In genomic region chr2:26723475-26723874, GRCh38 we compare ENCODE assay signal across 18 cellular contexts. TPM values are rescaled to one million over a fixed set of nuclear protein-coding genes. Genes with fewer than 3 reads are reported as not detected.
DNase-seq lines count a peak whose midpoint lies in the region; ATAC-seq and TF ChIP-seq lines count a peak whose summit lies in the region.
"Had no signal": no experiment of that assay in that cellular context is flagged by ENCODE, and none has a peak within 500 bp of the region (broad histone marks: within the 10 kb centered on the region; RNA-seq: fewer than 3 reads in every experiment).

No MANE protein-coding gene starts in this region.

- no peak for TF ChIP-seq CTCF in VCaP (conservative IDR thresholded peaks at IDR 0.05)
- TF ChIP-seq CTCF in lower lobe of right lung (IDR thresholded peaks at IDR 0.05), result no peak
- no peak for TF ChIP-seq CTCF in smooth muscle cell (IDR thresholded peaks at IDR 0.05; ENCODE audit: borderline replicate concordance, insufficient read depth, poor library complexity, severe bottlenecking)

- no peaks in the 10 kb centered on the region for H3K9me3 Mint-ChIP-seq in activated CD8-positive, alpha-beta T cell treated with anti-CD3 and anti-CD28 coated beads, Interleukin-2, amount 10 ng/mL, durations not matched to agents 7 days and 5 days (ENCODE audit: insufficient read depth)
- H3K9me3 Mint-ChIP-seq: nephron progenitor cell had no signal

- no peak overlapping the region for H2AFZ ChIP-seq in smooth muscle cell (ENCODE audit: low read depth)

- no peak overlapping the region for H3K27ac Mint-ChIP-seq in activated CD8-positive, alpha-beta T cell treated with anti-CD3 and anti-CD28 coated beads, Interleukin-2, amount 10 ng/mL, durations not matched to agents 7 days and 5 days

- intact Hi-C loops in lower lobe of right lung (cut with DNase I), result no loop called here

- CTCF ChIA-PET in activated CD8-positive, alpha-beta T cell treated with anti-CD3 and anti-CD28 coated beads, Interleukin-2, amount 10 ng/mL, durations not matched to agents 7 days and 5 days (lab: Charles Lee), result interaction anchor here (1.1 kb wide), 1 partner anchor 122 kb away, joined by 3 read pairs; no protein-coding TSS in a partner anchor

- H3K4me3 ChIP-seq in BLaER1, result no peak overlapping the region
- no peak overlapping the region for H3K4me3 ChIP-seq in lower lobe of right lung
- no peak overlapping the region for H3K4me3 ChIP-seq in smooth muscle cell
- H3K4me3 ChIP-seq: GM12878 had no signal

- no peaks in the 10 kb centered on the region for H3F3A ChIP-seq in smooth muscle cell (ENCODE audit: low read depth)

- H3K4me3 Mint-ChIP-seq in activated CD8-positive, alpha-beta T cell treated with anti-CD3 and anti-CD28 coated beads, Interleukin-2, amount 10 ng/mL, durations not matched to agents 7 days and 5 days, result no peak overlapping the region
- H3K4me3 Mint-ChIP-seq: nephron progenitor cell had no signal

- no peaks in the 10 kb centered on the region for H3K4me1 Mint-ChIP-seq in activated CD8-positive, alpha-beta T cell treated with anti-CD3 and anti-CD28 coated beads, Interleukin-2, amount 10 ng/mL, durations not matched to agents 7 days and 5 days (ENCODE audit: low read depth)

- H4K20me1 ChIP-seq in BLaER1 (no peaks in the 10 kb centered on the region), smooth muscle cell (ENCODE audit: low read depth) (no peaks in the 10 kb centered on the region)

- no peak overlapping the region for H3K4me2 ChIP-seq in BLaER1
- peak overlapping the region; percentile 8 for H3K4me2 ChIP-seq in smooth muscle cell

- no peaks in the 10 kb centered on the region for H3K79me2 ChIP-seq in smooth muscle cell (ENCODE audit: low read depth)

- H3K9ac ChIP-seq in BLaER1 (no peak overlapping the region), smooth muscle cell (ENCODE audit: low read depth) (peak overlapping the region; percentile 31)

- no peak for DNase-seq in lower lobe of right lung
- DNase-seq in smooth muscle cell (lab: John Stamatoyannopoulos, UW; ENCODE audit: unreplicated experiment), result no peak
- DNase-seq in NCI-H2107 treated with DMSO at 0.1 percent for 48 hours (lab: John Stamatoyannopoulos, UW; ENCODE audit: unreplicated experiment), result no peak
- DNase-seq in activated CD8-positive, alpha-beta T cell treated with anti-CD3 and anti-CD28 coated beads, Interleukin-2, amount 10 ng/mL, durations not matched to agents 7 days and 5 days, result no peak
- DNase-seq: activated CD4-positive, alpha-beta T cell treated with anti-CD3 and anti-CD28 coated beads for 1 hour; activated CD8-positive, alpha-beta memory T cell treated with anti-CD3 and anti-CD28 coated beads, Interleukin-2, amount 50 U/mL, for 4 hours; H7; MM.1S; NCI-H187 treated with DMSO at 0.1 percent for 48 hours; NCI-H526 treated with DMSO at 0.1 percent for 48 hours; nephron progenitor cell; RPMI8226 had no signal

- ATAC-seq in lower lobe of right lung (no peak), HG03521 (IDR thresholded peaks at IDR 0.05; ENCODE audit: unreplicated experiment) (no peak), GM21447 (IDR thresholded peaks at IDR 0.05; ENCODE audit: unreplicated experiment) (no peak)
- ATAC-seq in activated CD8-positive, alpha-beta T cell treated with anti-CD3 and anti-CD28 coated beads, Interleukin-2, amount 10 ng/mL, durations not matched to agents 7 days and 5 days, result no peak
- ATAC-seq: GM12878 had no signal

- WGBS in smooth muscle cell (ENCODE audit: low lambda C conversion rate), result 88% methylated on average over 3 of the region's 3 CpGs

- no peaks in the 10 kb centered on the region for H3K27me3 Mint-ChIP-seq in activated CD8-positive, alpha-beta T cell treated with anti-CD3 and anti-CD28 coated beads, Interleukin-2, amount 10 ng/mL, durations not matched to agents 7 days and 5 days (ENCODE audit: low read depth)

- no peaks in the 10 kb centered on the region for H3K9me3 ChIP-seq in BLaER1
- H3K9me3 ChIP-seq in lower lobe of right lung, result no peaks in the 10 kb centered on the region
- H3K9me3 ChIP-seq in smooth muscle cell (replicated peaks; ENCODE audit: low read depth), result no peaks in the 10 kb centered on the region

- H3K27ac ChIP-seq in BLaER1, result peak overlapping the region; percentile 44; the same call in 1 of the 2 replicates
- peak overlapping the region; percentile 24; the same call in 1 of the 2 replicates for H3K27ac ChIP-seq in VCaP
- H3K27ac ChIP-seq in lower lobe of right lung, result peak overlapping the region; percentile 44
- peak overlapping the region; percentile 79 for H3K27ac ChIP-seq in smooth muscle cell (ENCODE audit: low read depth)

- H3K36me3 ChIP-seq in BLaER1 (no peaks in the 10 kb centered on the region), lower lobe of right lung (no peaks in the 10 kb centered on the region), smooth muscle cell (ENCODE audit: low read depth) (no peaks in the 10 kb centered on the region)

- POLR2A ChIA-PET in activated CD8-positive, alpha-beta T cell treated with anti-CD3 and anti-CD28 coated beads, Interleukin-2, amount 10 ng/mL, durations not matched to agents 7 days and 5 days (lab: Charles Lee), result no interaction called here

- H3K4me1 ChIP-seq in BLaER1 (peaks cover 28% of the 10 kb centered on the region), lower lobe of right lung (peaks cover 60% of the 10 kb centered on the region), smooth muscle cell (ENCODE audit: low read depth) (peaks cover 8% of the 10 kb centered on the region)

- H3K36me3 Mint-ChIP-seq in activated CD8-positive, alpha-beta T cell treated with anti-CD3 and anti-CD28 coated beads, Interleukin-2, amount 10 ng/mL, durations not matched to agents 7 days and 5 days (ENCODE audit: low read depth), result no peaks in the 10 kb centered on the region

- H3K27me3 ChIP-seq in BLaER1, result 0 out of 2 replicates have a peak, but pooled peaks cover 5% of the 10 kb centered on the region
- H3K27me3 ChIP-seq in lower lobe of right lung (ENCODE audit: low read depth), result peaks cover 13% of the 10 kb centered on the region
- no peaks in the 10 kb centered on the region for H3K27me3 ChIP-seq in smooth muscle cell (ENCODE audit: low read depth)

RNA-seq across cellular contexts. Expression of gene KCNK3, which starts 31.0 kb away (rescaled TPM):
- 26.8 TPM for total RNA-seq in lower lobe of right lung
- total RNA-seq in smooth muscle cell, result 1.1 and 3.0 TPM in 2 replicates
- polyA plus RNA-seq in smooth muscle cell, result 4.9 and 7.5 TPM in 2 replicates
- not detected for total RNA-seq in activated CD8-positive, alpha-beta T cell treated with anti-CD3 and anti-CD28 coated beads, Interleukin-2, amount 10 ng/mL, durations not matched to agents 7 days and 5 days
- total RNA-seq: T-helper 2 cell treated with Interferon-gamma antibody and Interleukin-4, amounts not matched to agents 100 ng/mL and 5 ng/mL, for 36 hours had no signal
- polyA plus RNA-seq: GM12878 had no signal

RNA-seq across cellular contexts. Expression of gene SLC35F6, which starts 40.6 kb away (rescaled TPM):
- 49.3 TPM for total RNA-seq in lower lobe of right lung
- 15.1 and 19.2 TPM in 2 replicates for total RNA-seq in smooth muscle cell
- 16.9 and 17.9 TPM in 2 replicates for polyA plus RNA-seq in smooth muscle cell
- 10 to 100 TPM; 21.0 to 21.1 TPM for total RNA-seq in activated CD8-positive, alpha-beta T cell treated with anti-CD3 and anti-CD28 coated beads, Interleukin-2, amount 10 ng/mL, durations not matched to agents 7 days and 5 days

Comparison
In these comparisons a context has a peak if more than half of its experiments do, and no peak if none do; other contexts are left out.
1. H3K27ac ChIP-seq: peak in every context shown above with its lines; median percentile 79 in smooth muscle cell; 44 in BLaER1; 44 in lower lobe of right lung; 24 in VCaP.